Comparison of ENCODE assay signal across 23 cellular contexts in the genomic region with DNA sequence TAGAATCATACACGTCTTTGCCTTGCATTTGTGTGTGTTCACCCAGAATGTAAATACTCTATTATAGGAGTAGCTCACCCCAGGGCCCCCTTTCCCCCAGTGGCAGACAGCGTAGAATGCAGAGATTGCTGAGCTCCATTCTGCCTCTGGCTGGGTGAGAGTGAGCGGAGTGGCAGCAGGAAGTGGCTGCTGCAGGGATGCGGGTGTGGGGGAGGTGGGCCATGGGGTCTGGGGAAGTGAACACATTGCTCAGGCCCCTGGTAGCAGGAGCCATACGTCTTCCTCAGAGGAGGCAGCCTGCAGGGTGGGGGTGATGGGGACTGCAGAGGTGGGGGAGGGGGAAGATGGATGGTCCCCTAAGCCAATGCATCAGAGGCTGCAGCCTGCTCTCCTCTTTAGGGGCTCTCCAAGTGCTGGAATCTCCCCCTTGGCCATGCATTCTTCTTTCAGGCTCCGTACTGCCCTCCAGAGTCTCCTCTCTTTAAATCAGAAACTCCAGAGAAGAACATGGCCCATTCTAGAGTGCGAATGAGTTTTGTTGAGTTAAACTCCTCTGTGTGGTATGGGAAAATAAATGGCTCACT.
"Had no signal": no experiment of that assay in that cellular context is flagged by ENCODE, and none has a peak within 500 bp of the region (broad histone marks: within the 10 kb centered on the region; RNA-seq: fewer than 3 reads in every experiment).

No MANE protein-coding gene starts in this region.

- H3K4me1 Mint-ChIP-seq: naive thymus-derived CD8-positive, alpha-beta T cell had no signal

- H3K4me3 ChIP-seq: hepatocyte, mucosa of descending colon, ovary, right atrium auricular region, sigmoid colon, skin epidermis, stomach, thoracic aorta, transverse colon had no signal

- H3K4me2 ChIP-seq: hepatocyte had no signal

- ATAC-seq: effector memory CD8-positive, alpha-beta T cell; foreskin keratinocyte; left lobe of liver; mucosa of descending colon; naive thymus-derived CD8-positive, alpha-beta T cell had no signal

- H3K9me3 Mint-ChIP-seq: dendritic cell treated with granulocyte-macrophage colony-stimulating factor and Interleukin-4, amounts not matched to agents 40 ng/mL and 50 ng/mL, for 4 days; neural crest cell had no signal

- H3K36me3 ChIP-seq: ovary, right atrium auricular region, sigmoid colon, stomach, thoracic aorta, transverse colon had no signal

- H3K27ac Mint-ChIP-seq: dendritic cell treated with granulocyte-macrophage colony-stimulating factor and Interleukin-4, amounts not matched to agents 40 ng/mL and 50 ng/mL, for 4 days; effector memory CD8-positive, alpha-beta T cell; naive thymus-derived CD8-positive, alpha-beta T cell had no signal

- H3K27ac ChIP-seq: foreskin keratinocyte, hepatocyte, ovary, right atrium auricular region, sigmoid colon, skin epidermis, stomach, thoracic aorta, transverse colon had no signal

- H3K36me3 Mint-ChIP-seq: naive thymus-derived CD8-positive, alpha-beta T cell had no signal

- H3K79me2 ChIP-seq: hepatocyte had no signal

- H3K9me3 ChIP-seq: mucosa of descending colon, ovary, right atrium auricular region, sigmoid colon, stomach, thoracic aorta, transverse colon had no signal

- H3K4me1 ChIP-seq: foreskin keratinocyte, right atrium auricular region, sigmoid colon, stomach, transverse colon had no signal

- H3K4me3 Mint-ChIP-seq: dendritic cell treated with granulocyte-macrophage colony-stimulating factor and Interleukin-4, amounts not matched to agents 40 ng/mL and 50 ng/mL, for 4 days; effector memory CD8-positive, alpha-beta T cell; neural crest cell had no signal

- H3K27me3 ChIP-seq: ovary, right atrium auricular region had no signal

- H2AFZ ChIP-seq: hepatocyte had no signal

- FAIRE-seq: colon, endothelial cell of umbilical vein had no signal

- DNase-seq: effector memory CD8-positive, alpha-beta T cell; erythroblast; foreskin keratinocyte; islet precursor cell; mammary epithelial cell; mucosa of descending colon; naive thymus-derived CD8-positive, alpha-beta T cell; ovary; sigmoid colon; stimulated activated CD4-positive, alpha-beta T cell treated with anti-CD3 and anti-CD28 coated beads, Interleukin-2, amount 100 ng/mL, for 24 hours; stimulated activated CD4-positive, alpha-beta T cell treated with anti-CD3 and anti-CD28 coated beads, Interleukin-4, amount 100 ng/mL, for 4 hours; stimulated activated naive CD4-positive, alpha-beta T cell; stomach; transverse colon had no signal
